ENCODE assay signal across 2 cellular contexts in the genomic region with DNA sequence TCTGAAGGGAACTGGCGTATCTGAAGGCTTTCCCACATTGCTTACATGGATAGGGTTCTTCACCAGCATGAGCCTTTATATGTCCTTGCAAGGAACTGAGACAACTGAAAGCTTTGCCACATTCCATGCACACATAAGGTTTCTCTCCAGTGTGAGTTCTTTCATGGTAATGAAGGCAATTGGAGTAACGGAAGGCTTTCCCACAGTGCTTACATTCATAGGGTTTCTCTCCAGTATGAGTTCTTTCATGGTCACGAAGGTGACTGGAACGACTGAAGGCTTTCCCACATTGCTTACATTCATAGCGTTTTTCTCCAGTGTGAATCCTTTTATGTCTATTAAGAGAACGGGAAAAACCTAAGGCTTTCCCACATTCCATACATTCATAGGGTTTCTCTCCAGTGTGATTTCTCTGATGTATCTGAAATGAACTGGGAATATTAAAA.
A peak's percentile ranks its signal among the peaks of the same experiment; 100 is the strongest.
TF ChIP-seq lines count a peak whose summit lies in the region.

No MANE protein-coding gene starts in this region.

TF ChIP-seq in GM12878, 131 proteins besides CTCF, POLR2A, EP300 and RAD21 (continues in another document):
- TF ChIP-seq KLF5 (IDR thresholded peaks at IDR 0.05; ENCODE audit: partially characterized antibody), result peak; percentile 96
- TF ChIP-seq KDM1A (IDR thresholded peaks at IDR 0.05; ENCODE audit: borderline replicate concordance), result no peak
- TF ChIP-seq MEF2A (IDR thresholded peaks at IDR 0.05; ENCODE audit: insufficient read depth, low read depth, low read length), result no peak
- TF ChIP-seq FOS (IDR thresholded peaks at IDR 0.05; ENCODE audit: borderline replicate concordance, extremely low read depth, insufficient read length), result no peak
- peak; percentile 93 for TF ChIP-seq CBX5 (IDR thresholded peaks at IDR 0.05; ENCODE audit: low read depth)
- TF ChIP-seq TCF12 (IDR thresholded peaks at IDR 0.05; ENCODE audit: low read depth, low read length), result no peak
- no peak for TF ChIP-seq RCOR1 (conservative IDR thresholded peaks at IDR 0.05; ENCODE audit: low read depth, low read length)
- TF ChIP-seq, protein P1, sequence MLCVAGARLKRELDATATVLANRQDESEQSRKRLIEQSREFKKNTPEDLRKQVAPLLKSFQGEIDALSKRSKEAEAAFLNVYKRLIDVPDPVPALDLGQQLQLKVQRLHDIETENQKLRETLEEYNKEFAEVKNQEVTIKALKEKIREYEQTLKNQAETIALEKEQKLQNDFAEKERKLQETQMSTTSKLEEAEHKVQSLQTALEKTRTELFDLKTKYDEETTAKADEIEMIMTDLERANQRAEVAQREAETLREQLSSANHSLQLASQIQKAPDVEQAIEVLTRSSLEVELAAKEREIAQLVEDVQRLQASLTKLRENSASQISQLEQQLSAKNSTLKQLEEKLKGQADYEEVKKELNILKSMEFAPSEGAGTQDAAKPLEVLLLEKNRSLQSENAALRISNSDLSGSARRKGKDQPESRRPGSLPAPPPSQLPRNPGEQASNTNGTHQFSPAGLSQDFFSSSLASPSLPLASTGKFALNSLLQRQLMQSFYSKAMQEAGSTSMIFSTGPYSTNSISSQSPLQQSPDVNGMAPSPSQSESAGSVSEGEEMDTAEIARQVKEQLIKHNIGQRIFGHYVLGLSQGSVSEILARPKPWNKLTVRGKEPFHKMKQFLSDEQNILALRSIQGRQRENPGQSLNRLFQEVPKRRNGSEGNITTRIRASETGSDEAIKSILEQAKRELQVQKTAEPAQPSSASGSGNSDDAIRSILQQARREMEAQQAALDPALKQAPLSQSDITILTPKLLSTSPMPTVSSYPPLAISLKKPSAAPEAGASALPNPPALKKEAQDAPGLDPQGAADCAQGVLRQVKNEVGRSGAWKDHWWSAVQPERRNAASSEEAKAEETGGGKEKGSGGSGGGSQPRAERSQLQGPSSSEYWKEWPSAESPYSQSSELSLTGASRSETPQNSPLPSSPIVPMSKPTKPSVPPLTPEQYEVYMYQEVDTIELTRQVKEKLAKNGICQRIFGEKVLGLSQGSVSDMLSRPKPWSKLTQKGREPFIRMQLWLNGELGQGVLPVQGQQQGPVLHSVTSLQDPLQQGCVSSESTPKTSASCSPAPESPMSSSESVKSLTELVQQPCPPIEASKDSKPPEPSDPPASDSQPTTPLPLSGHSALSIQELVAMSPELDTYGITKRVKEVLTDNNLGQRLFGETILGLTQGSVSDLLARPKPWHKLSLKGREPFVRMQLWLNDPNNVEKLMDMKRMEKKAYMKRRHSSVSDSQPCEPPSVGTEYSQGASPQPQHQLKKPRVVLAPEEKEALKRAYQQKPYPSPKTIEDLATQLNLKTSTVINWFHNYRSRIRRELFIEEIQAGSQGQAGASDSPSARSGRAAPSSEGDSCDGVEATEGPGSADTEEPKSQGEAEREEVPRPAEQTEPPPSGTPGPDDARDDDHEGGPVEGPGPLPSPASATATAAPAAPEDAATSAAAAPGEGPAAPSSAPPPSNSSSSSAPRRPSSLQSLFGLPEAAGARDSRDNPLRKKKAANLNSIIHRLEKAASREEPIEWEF (IDR thresholded peaks at IDR 0.05; ENCODE audit: insufficient replicate concordance, low read depth, low read length), result no peak
- TF ChIP-seq ZNF274 (IDR thresholded peaks at IDR 0.05; ENCODE audit: insufficient read depth, insufficient read length), result peak; percentile 80
- TF ChIP-seq SRF (IDR thresholded peaks at IDR 0.05; ENCODE audit: low read depth in 2 of 2, low read length in 2 of 2), result no peak
- no peak for TF ChIP-seq RB1 (IDR thresholded peaks at IDR 0.05; ENCODE audit: borderline replicate concordance)
- TF ChIP-seq, protein P2, sequence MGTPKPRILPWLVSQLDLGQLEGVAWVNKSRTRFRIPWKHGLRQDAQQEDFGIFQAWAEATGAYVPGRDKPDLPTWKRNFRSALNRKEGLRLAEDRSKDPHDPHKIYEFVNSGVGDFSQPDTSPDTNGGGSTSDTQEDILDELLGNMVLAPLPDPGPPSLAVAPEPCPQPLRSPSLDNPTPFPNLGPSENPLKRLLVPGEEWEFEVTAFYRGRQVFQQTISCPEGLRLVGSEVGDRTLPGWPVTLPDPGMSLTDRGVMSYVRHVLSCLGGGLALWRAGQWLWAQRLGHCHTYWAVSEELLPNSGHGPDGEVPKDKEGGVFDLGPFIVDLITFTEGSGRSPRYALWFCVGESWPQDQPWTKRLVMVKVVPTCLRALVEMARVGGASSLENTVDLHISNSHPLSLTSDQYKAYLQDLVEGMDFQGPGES (IDR thresholded peaks at IDR 0.05), result no peak
- TF ChIP-seq SMAD5 (IDR thresholded peaks at IDR 0.05; ENCODE audit: low read depth), result no peak
- TF ChIP-seq SMC3 (IDR thresholded peaks at IDR 0.05; ENCODE audit: borderline replicate concordance, low read length), result no peak
- TF ChIP-seq, protein P3, sequence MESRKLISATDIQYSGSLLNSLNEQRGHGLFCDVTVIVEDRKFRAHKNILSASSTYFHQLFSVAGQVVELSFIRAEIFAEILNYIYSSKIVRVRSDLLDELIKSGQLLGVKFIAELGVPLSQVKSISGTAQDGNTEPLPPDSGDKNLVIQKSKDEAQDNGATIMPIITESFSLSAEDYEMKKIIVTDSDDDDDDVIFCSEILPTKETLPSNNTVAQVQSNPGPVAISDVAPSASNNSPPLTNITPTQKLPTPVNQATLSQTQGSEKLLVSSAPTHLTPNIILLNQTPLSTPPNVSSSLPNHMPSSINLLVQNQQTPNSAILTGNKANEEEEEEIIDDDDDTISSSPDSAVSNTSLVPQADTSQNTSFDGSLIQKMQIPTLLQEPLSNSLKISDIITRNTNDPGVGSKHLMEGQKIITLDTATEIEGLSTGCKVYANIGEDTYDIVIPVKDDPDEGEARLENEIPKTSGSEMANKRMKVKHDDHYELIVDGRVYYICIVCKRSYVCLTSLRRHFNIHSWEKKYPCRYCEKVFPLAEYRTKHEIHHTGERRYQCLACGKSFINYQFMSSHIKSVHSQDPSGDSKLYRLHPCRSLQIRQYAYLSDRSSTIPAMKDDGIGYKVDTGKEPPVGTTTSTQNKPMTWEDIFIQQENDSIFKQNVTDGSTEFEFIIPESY (IDR thresholded peaks at IDR 0.05), result peak; percentile 59; the same call in 1 of the 2 replicates
- TF ChIP-seq BCL11A (IDR thresholded peaks at IDR 0.05; ENCODE audit: low read depth, low read length), result no peak
- TF ChIP-seq RAD51 (IDR thresholded peaks at IDR 0.05), result no peak
- TF ChIP-seq LARP7 (IDR thresholded peaks at IDR 0.05), result 0 out of 2 replicates have a peak, but pooled peaks have one; percentile 21
- TF ChIP-seq, protein P4, sequence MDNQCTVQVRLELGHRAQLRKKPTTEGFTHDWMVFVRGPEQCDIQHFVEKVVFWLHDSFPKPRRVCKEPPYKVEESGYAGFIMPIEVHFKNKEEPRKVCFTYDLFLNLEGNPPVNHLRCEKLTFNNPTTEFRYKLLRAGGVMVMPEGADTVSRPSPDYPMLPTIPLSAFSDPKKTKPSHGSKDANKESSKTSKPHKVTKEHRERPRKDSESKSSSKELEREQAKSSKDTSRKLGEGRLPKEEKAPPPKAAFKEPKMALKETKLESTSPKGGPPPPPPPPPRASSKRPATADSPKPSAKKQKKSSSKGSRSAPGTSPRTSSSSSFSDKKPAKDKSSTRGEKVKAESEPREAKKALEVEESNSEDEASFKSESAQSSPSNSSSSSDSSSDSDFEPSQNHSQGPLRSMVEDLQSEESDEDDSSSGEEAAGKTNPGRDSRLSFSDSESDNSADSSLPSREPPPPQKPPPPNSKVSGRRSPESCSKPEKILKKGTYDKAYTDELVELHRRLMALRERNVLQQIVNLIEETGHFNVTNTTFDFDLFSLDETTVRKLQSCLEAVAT (IDR thresholded peaks at IDR 0.05), result no peak
- TF ChIP-seq ZNF217 (IDR thresholded peaks at IDR 0.05), result 0 out of 2 replicates have a peak, but pooled peaks have one; percentile 46
- TF ChIP-seq SMARCA5 (IDR thresholded peaks at IDR 0.05), result no peak

TF ChIP-seq in liver, 16 proteins besides CTCF, POLR2A, EP300 and RAD21:
- TF ChIP-seq, protein P5, sequence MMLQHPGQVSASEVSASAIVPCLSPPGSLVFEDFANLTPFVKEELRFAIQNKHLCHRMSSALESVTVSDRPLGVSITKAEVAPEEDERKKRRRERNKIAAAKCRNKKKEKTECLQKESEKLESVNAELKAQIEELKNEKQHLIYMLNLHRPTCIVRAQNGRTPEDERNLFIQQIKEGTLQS (IDR thresholded peaks at IDR 0.05), result no peak
- TF ChIP-seq SP1 (IDR thresholded peaks at IDR 0.05) (no peak), FOXA1 (IDR thresholded peaks at IDR 0.05) (no peak), GABPA (IDR thresholded peaks at IDR 0.05 in 1 of 2, conservative IDR thresholded peaks at IDR 0.05 in 1 of 2) (no peak), HNF4G (IDR thresholded peaks at IDR 0.05) (no peak), EGR1 (IDR thresholded peaks at IDR 0.05; ENCODE audit: low read depth in 2 of 2) (no peak), YY1 (IDR thresholded peaks at IDR 0.05) (no peak)
- TF ChIP-seq, protein P6, sequence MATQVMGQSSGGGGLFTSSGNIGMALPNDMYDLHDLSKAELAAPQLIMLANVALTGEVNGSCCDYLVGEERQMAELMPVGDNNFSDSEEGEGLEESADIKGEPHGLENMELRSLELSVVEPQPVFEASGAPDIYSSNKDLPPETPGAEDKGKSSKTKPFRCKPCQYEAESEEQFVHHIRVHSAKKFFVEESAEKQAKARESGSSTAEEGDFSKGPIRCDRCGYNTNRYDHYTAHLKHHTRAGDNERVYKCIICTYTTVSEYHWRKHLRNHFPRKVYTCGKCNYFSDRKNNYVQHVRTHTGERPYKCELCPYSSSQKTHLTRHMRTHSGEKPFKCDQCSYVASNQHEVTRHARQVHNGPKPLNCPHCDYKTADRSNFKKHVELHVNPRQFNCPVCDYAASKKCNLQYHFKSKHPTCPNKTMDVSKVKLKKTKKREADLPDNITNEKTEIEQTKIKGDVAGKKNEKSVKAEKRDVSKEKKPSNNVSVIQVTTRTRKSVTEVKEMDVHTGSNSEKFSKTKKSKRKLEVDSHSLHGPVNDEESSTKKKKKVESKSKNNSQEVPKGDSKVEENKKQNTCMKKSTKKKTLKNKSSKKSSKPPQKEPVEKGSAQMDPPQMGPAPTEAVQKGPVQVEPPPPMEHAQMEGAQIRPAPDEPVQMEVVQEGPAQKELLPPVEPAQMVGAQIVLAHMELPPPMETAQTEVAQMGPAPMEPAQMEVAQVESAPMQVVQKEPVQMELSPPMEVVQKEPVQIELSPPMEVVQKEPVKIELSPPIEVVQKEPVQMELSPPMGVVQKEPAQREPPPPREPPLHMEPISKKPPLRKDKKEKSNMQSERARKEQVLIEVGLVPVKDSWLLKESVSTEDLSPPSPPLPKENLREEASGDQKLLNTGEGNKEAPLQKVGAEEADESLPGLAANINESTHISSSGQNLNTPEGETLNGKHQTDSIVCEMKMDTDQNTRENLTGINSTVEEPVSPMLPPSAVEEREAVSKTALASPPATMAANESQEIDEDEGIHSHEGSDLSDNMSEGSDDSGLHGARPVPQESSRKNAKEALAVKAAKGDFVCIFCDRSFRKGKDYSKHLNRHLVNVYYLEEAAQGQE (IDR thresholded peaks at IDR 0.05), result no peak
